ENCODE assay signal across 27 cellular contexts in genomic region chr1:9453375-9454093, GRCh38.
DNase-seq lines count a peak whose midpoint lies in the region; ATAC-seq and TF ChIP-seq lines count a peak whose summit lies in the region.
"Had no signal": no experiment of that assay in that cellular context is flagged by ENCODE, and none has a peak within 500 bp of the region (broad histone marks: within the 10 kb centered on the region; RNA-seq: fewer than 3 reads in every experiment).

No MANE protein-coding gene starts in this region.

- peaks cover 12% of the 10 kb centered on the region for H3K4me1 Mint-ChIP-seq in neural progenitor cell
- H3K4me1 Mint-ChIP-seq: activated T-helper 17 cell treated with anti-CD3 and anti-CD28 coated beads, Interleukin-2, amount 50 U/mL, for 72 hours had no signal

- H3K27ac ChIP-seq in OCI-LY1 (ENCODE audit: low read depth, low read length, poor library complexity, severe bottlenecking) (peak overlapping the region; percentile 61), neural progenitor cell (no peak overlapping the region)
- H3K27ac ChIP-seq: ascending aorta, spleen, tibial artery had no signal

- H3K4me3 ChIP-seq in OCI-LY1 (ENCODE audit: low read depth, low read length, poor library complexity, severe bottlenecking) (no peak overlapping the region), fibroblast of mammary gland (ENCODE audit: control insufficient read depth, low read depth, low read length) (no peak overlapping the region), neural progenitor cell (no peak overlapping the region)
- H3K4me3 ChIP-seq: ascending aorta, spleen, tibial artery had no signal

- H3K9me3 ChIP-seq in OCI-LY1 (ENCODE audit: low read length): no peaks in the 10 kb centered on the region
- H3K9me3 ChIP-seq in neural progenitor cell (ENCODE audit: low read depth): no peaks in the 10 kb centered on the region
- H3K9me3 ChIP-seq: ascending aorta, spleen, tibial artery had no signal

- ATAC-seq in HG03354 (IDR thresholded peaks at IDR 0.05; ENCODE audit: poor library complexity, severe bottlenecking, unreplicated experiment): no peak
- ATAC-seq: activated T-helper 17 cell treated with anti-CD3 and anti-CD28 coated beads, Interleukin-2, amount 50 U/mL, for 72 hours had no signal

- H3K9me3 Mint-ChIP-seq in neural progenitor cell: no peaks in the 10 kb centered on the region
- H3K9me3 Mint-ChIP-seq: activated T-helper 17 cell treated with anti-CD3 and anti-CD28 coated beads, Interleukin-2, amount 50 U/mL, for 72 hours; CD4-positive, alpha-beta T cell; stimulated activated naive CD8-positive, alpha-beta T cell treated with anti-CD3 and anti-CD28 coated beads, Interleukin-15, Interleukin-2, amounts not matched to agents 100 ng/mL and 50 ng/mL, for 24 hours had no signal

- no peaks in the 10 kb centered on the region; the same call in 1 of the 2 replicates for H3K36me3 ChIP-seq in OCI-LY1 (ENCODE audit: insufficient read depth, low read length)
- H3K36me3 ChIP-seq in neural progenitor cell: no peaks in the 10 kb centered on the region
- H3K36me3 ChIP-seq: ascending aorta, spleen, tibial artery had no signal

- no peaks in the 10 kb centered on the region for H3K79me2 ChIP-seq in OCI-LY1 (ENCODE audit: insufficient read depth, low read length)
- H3K79me2 ChIP-seq in neural progenitor cell (ENCODE audit: low read depth): no peaks in the 10 kb centered on the region

- H3K36me3 Mint-ChIP-seq in neural progenitor cell: no peaks in the 10 kb centered on the region
- H3K36me3 Mint-ChIP-seq: activated naive CD8-positive, alpha-beta T cell had no signal

- H4K20me1 ChIP-seq in OCI-LY1 (ENCODE audit: insufficient read depth, low read length) (no peaks in the 10 kb centered on the region), neural progenitor cell (ENCODE audit: low read depth) (no peaks in the 10 kb centered on the region)

- H3K4me2 ChIP-seq in OCI-LY1 (ENCODE audit: low read length) (peak overlapping the region; percentile 37; the same call in 1 of the 2 replicates), neural progenitor cell (no peak overlapping the region)

- H3K9ac ChIP-seq in OCI-LY1 (ENCODE audit: low read length) (no peak overlapping the region; the same call in 1 of the 2 replicates), neural progenitor cell (no peak overlapping the region)

- H2AFZ ChIP-seq in OCI-LY1 (ENCODE audit: low read length): no peak overlapping the region
- H2AFZ ChIP-seq in neural progenitor cell (replicated peaks): no peak overlapping the region

- DNase-seq in DMS 273 treated with DMSO at 0.1 percent for 48 hours (lab: John Stamatoyannopoulos, UW) (peak; percentile 25), fibroblast of mammary gland (ENCODE audit: low read depth) (peak; percentile 22), neural progenitor cell (ENCODE audit: low spot score) (no peak), NCI-H226 (no peak), LoVo (ENCODE audit: low spot score) (no peak), DMS53 (lab: John Stamatoyannopoulos, UW) (no peak)
- DNase-seq: activated CD4-positive, alpha-beta T cell treated with anti-CD3 and anti-CD28 coated beads, Interleukin-2, amount 50 U/mL, for 48 hours; activated CD4-positive, CD25-positive, alpha-beta regulatory T cell; activated CD8-positive, alpha-beta memory T cell treated with anti-CD3 and anti-CD28 coated beads, Interleukin-2, amount 50 U/mL, for 48 hours; CD4-positive, alpha-beta T cell; DMS153; GDM1; GOT3; mammary epithelial cell; MV-4-11; NCI-H69; retina; spleen; stimulated activated CD4-positive, alpha-beta T cell treated with anti-CD3 and anti-CD28 coated beads, Interleukin-4, amount 100 ng/mL, for 4 hours; T1000; tibial artery had no signal

- H3K27me3 Mint-ChIP-seq in neural progenitor cell (ENCODE audit: insufficient read depth, low read depth): peaks cover 7% of the 10 kb centered on the region
- H3K27me3 Mint-ChIP-seq: activated naive CD8-positive, alpha-beta T cell; CD4-positive, alpha-beta T cell had no signal

- no peaks in the 10 kb centered on the region for H3K9me2 ChIP-seq in OCI-LY1 (ENCODE audit: low read depth, low read length)

- H3K27ac Mint-ChIP-seq in neural progenitor cell: peak overlapping the region; percentile 14
- H3K27ac Mint-ChIP-seq: activated naive CD8-positive, alpha-beta T cell; activated T-helper 17 cell treated with anti-CD3 and anti-CD28 coated beads, Interleukin-2, amount 50 U/mL, for 72 hours; CD4-positive, alpha-beta T cell; stimulated activated naive CD8-positive, alpha-beta T cell treated with anti-CD3 and anti-CD28 coated beads, Interleukin-15, Interleukin-2, amounts not matched to agents 100 ng/mL and 50 ng/mL, for 24 hours had no signal

- no peaks in the 10 kb centered on the region; the same call in 1 of the 2 replicates for H3K27me3 ChIP-seq in OCI-LY1 (ENCODE audit: insufficient read depth, low read length)
- H3K27me3 ChIP-seq in neural progenitor cell: no peaks in the 10 kb centered on the region
- H3K27me3 ChIP-seq: ascending aorta, tibial artery had no signal

- no peaks in the 10 kb centered on the region for H3F3A ChIP-seq in OCI-LY1 (ENCODE audit: insufficient read depth, low read length)
- no peaks in the 10 kb centered on the region for H3F3A ChIP-seq in neural progenitor cell (ENCODE audit: low read depth)

- no peak for TF ChIP-seq CTCF in OCI-LY1 (IDR thresholded peaks at IDR 0.05; ENCODE audit: low read length)
- no peak for TF ChIP-seq CTCF in fibroblast of mammary gland (conservative IDR thresholded peaks at IDR 0.05; ENCODE audit: control insufficient read depth, insufficient read depth, low read depth, low read length)
- no peak for TF ChIP-seq CTCF in neural progenitor cell (IDR thresholded peaks at IDR 0.05)

- peaks cover 48% of the 10 kb centered on the region for H3K4me1 ChIP-seq in OCI-LY1 (ENCODE audit: insufficient read depth, low read length, severe bottlenecking)
- peaks cover 6% of the 10 kb centered on the region for H3K4me1 ChIP-seq in neural progenitor cell

- H3K4me3 Mint-ChIP-seq in neural progenitor cell: no peak overlapping the region
- H3K4me3 Mint-ChIP-seq: activated naive CD8-positive, alpha-beta T cell; activated T-helper 17 cell treated with anti-CD3 and anti-CD28 coated beads, Interleukin-2, amount 50 U/mL, for 72 hours; CD4-positive, alpha-beta T cell; stimulated activated naive CD8-positive, alpha-beta T cell treated with anti-CD3 and anti-CD28 coated beads, Interleukin-15, Interleukin-2, amounts not matched to agents 100 ng/mL and 50 ng/mL, for 24 hours had no signal

Comparison
In these comparisons a context has a peak if more than half of its experiments do, and no peak if none do; other contexts are left out.
1. DNase-seq: peak in DMS 273 treated with DMSO at 0.1 percent for 48 hours (single experiment) and fibroblast of mammary gland (single experiment); none in neural progenitor cell (single experiment), NCI-H226 (single experiment), LoVo (single experiment) and DMS53 (single experiment).